1 cellular context compared by ENCODE assay signal in the genomic region with DNA sequence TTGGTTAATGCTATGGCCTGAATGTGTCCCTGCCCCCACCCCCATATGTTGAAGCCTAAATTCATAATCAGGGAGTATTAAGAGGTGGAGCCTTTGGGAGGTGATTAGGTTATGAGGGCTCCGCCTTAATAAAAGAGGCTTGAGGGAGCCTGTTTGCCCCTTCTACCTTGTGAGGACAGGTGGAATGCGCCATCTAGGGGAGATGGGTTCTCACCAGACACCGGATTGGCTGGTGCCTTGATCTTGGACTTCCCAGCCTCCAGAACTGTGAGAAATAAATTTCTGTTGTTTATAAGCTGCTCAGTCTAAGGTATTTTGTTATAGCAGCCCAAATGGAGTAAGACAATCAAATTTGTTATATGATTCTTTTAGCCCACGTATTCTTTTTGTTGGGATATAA.
TF ChIP-seq lines count a peak whose summit lies in the region.

No MANE protein-coding gene starts in this region.

TF ChIP-seq in GM23338, 12 proteins besides CTCF, POLR2A, EP300 and RAD21:
- TF ChIP-seq, protein P1, sequence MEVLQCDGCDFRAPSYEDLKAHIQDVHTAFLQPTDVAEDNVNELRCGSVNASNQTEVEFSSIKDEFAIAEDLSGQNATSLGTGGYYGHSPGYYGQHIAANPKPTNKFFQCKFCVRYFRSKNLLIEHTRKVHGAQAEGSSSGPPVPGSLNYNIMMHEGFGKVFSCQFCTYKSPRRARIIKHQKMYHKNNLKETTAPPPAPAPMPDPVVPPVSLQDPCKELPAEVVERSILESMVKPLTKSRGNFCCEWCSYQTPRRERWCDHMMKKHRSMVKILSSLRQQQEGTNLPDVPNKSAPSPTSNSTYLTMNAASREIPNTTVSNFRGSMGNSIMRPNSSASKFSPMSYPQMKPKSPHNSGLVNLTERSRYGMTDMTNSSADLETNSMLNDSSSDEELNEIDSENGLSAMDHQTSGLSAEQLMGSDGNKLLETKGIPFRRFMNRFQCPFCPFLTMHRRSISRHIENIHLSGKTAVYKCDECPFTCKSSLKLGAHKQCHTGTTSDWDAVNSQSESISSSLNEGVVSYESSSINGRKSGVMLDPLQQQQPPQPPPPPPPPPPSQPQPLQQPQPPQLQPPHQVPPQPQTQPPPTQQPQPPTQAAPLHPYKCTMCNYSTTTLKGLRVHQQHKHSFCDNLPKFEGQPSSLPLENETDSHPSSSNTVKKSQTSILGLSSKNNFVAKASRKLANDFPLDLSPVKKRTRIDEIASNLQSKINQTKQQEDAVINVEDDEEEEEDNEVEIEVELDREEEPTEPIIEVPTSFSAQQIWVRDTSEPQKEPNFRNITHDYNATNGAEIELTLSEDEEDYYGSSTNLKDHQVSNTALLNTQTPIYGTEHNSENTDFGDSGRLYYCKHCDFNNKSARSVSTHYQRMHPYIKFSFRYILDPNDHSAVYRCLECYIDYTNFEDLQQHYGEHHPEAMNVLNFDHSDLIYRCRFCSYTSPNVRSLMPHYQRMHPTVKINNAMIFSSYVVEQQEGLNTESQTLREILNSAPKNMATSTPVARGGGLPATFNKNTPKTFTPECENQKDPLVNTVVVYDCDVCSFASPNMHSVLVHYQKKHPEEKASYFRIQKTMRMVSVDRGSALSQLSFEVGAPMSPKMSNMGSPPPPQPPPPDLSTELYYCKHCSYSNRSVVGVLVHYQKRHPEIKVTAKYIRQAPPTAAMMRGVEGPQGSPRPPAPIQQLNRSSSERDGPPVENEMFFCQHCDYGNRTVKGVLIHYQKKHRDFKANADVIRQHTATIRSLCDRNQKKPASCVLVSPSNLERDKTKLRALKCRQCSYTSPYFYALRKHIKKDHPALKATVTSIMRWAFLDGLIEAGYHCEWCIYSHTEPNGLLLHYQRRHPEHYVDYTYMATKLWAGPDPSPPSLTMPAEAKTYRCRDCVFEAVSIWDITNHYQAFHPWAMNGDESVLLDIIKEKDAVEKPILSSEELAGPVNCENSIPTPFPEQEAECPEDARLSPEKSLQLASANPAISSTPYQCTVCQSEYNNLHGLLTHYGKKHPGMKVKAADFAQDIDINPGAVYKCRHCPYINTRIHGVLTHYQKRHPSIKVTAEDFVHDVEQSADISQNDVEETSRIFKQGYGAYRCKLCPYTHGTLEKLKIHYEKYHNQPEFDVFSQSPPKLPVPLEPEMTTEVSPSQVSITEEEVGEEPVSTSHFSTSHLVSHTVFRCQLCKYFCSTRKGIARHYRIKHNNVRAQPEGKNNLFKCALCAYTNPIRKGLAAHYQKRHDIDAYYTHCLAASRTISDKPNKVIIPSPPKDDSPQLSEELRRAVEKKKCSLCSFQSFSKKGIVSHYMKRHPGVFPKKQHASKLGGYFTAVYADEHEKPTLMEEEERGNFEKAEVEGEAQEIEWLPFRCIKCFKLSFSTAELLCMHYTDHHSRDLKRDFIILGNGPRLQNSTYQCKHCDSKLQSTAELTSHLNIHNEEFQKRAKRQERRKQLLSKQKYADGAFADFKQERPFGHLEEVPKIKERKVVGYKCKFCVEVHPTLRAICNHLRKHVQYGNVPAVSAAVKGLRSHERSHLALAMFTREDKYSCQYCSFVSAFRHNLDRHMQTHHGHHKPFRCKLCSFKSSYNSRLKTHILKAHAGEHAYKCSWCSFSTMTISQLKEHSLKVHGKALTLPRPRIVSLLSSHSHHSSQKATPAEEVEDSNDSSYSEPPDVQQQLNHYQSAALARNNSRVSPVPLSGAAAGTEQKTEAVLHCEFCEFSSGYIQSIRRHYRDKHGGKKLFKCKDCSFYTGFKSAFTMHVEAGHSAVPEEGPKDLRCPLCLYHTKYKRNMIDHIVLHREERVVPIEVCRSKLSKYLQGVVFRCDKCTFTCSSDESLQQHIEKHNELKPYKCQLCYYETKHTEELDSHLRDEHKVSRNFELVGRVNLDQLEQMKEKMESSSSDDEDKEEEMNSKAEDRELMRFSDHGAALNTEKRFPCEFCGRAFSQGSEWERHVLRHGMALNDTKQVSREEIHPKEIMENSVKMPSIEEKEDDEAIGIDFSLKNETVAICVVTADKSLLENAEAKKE (CRISPR knock-in tag; IDR thresholded peaks at IDR 0.05), result no peak
- TF ChIP-seq POLR2AphosphoS5 (IDR thresholded peaks at IDR 0.05; ENCODE audit: low read depth) (no peak), CREB1 (CRISPR knock-in tag; IDR thresholded peaks at IDR 0.05; ENCODE audit: low read depth) (no peak), ZNF114 (CRISPR knock-in tag; IDR thresholded peaks at IDR 0.05) (no peak), NANOG (IDR thresholded peaks at IDR 0.05; ENCODE audit: borderline replicate concordance) (no peak), REST (IDR thresholded peaks at IDR 0.05; ENCODE audit: unreplicated experiment) (no peak), EZH2 (IDR thresholded peaks at IDR 0.05; ENCODE audit: low read depth, unreplicated experiment) (no peak), JUNB (IDR thresholded peaks at IDR 0.05; ENCODE audit: unreplicated experiment) (no peak), EZH2phosphoT487 (IDR thresholded peaks at IDR 0.05; ENCODE audit: unreplicated experiment) (no peak), STAT1 (IDR thresholded peaks at IDR 0.05; ENCODE audit: unreplicated experiment) (no peak), ZNF331 (CRISPR knock-in tag; IDR thresholded peaks at IDR 0.05; ENCODE audit: low read depth) (no peak)
- TF ChIP-seq, protein P2, sequence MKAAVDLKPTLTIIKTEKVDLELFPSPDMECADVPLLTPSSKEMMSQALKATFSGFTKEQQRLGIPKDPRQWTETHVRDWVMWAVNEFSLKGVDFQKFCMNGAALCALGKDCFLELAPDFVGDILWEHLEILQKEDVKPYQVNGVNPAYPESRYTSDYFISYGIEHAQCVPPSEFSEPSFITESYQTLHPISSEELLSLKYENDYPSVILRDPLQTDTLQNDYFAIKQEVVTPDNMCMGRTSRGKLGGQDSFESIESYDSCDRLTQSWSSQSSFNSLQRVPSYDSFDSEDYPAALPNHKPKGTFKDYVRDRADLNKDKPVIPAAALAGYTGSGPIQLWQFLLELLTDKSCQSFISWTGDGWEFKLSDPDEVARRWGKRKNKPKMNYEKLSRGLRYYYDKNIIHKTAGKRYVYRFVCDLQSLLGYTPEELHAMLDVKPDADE (IDR thresholded peaks at IDR 0.05), result no peak
